8 cellular contexts compared by ENCODE assay signal in genomic region chr1:243917863-243918565, GRCh38.
DNase-seq lines count a peak whose midpoint lies in the region; ATAC-seq and TF ChIP-seq lines count a peak whose summit lies in the region.

No MANE protein-coding gene starts in this region.

- DNase-seq in activated CD8-positive, alpha-beta memory T cell treated with anti-CD3 and anti-CD28 coated beads, Interleukin-2, amount 10 ng/mL, durations not matched to agents 7 days and 5 days: no peak
- DNase-seq in activated CD8-positive, alpha-beta memory T cell treated with anti-CD3 and anti-CD28 coated beads, Interleukin-2, amount 50 U/mL, for 48 hours: no peak
- DNase-seq in body of pancreas: peak in 1 of 4 donors; percentile 12
- DNase-seq in left lobe of liver (ENCODE audit: low spot score): no peak
- DNase-seq in tibial artery: no peak
- DNase-seq in islet precursor cell: no peak
- DNase-seq in stimulated activated CD4-positive, alpha-beta T cell treated with anti-CD3 and anti-CD28 coated beads, Interleukin-4, amount 100 ng/mL, for 4 hours: no peak

- peak overlapping the region; percentile 68 for H3K4me3 Mint-ChIP-seq in activated CD8-positive, alpha-beta memory T cell treated with anti-CD3 and anti-CD28 coated beads, Interleukin-2, amount 10 ng/mL, durations not matched to agents 7 days and 5 days

- H3K27me3 ChIP-seq in body of pancreas: peaks cover 0 to 4% of the 10 kb centered on the region in 2 donors
- no peaks in the 10 kb centered on the region for H3K27me3 ChIP-seq in tibial artery

- intact Hi-C loops in body of pancreas (cut with DNase I): no loop called here
- intact Hi-C loops in tibial artery (cut with DNase I; ENCODE audit: low total_unique reads): loop anchor here (10.0 kb wide), 1 partner anchor 53 kb away; no protein-coding TSS in a partner anchor

- peaks cover 18% of the 10 kb centered on the region for H3K4me1 ChIP-seq in body of pancreas
- peaks cover 0 to 40% (median 10%) of the 10 kb centered on the region in 4 donors for H3K4me1 ChIP-seq in tibial artery

- H3K9me3 Mint-ChIP-seq in activated CD8-positive, alpha-beta memory T cell treated with anti-CD3 and anti-CD28 coated beads, Interleukin-2, amount 10 ng/mL, durations not matched to agents 7 days and 5 days (ENCODE audit: low read depth): no peaks in the 10 kb centered on the region

- H3K27ac Mint-ChIP-seq in activated CD8-positive, alpha-beta memory T cell treated with anti-CD3 and anti-CD28 coated beads, Interleukin-2, amount 10 ng/mL, durations not matched to agents 7 days and 5 days: no peak overlapping the region

- peak in 1 of 3 donors; percentile 2 for TF ChIP-seq POLR2A in body of pancreas (IDR thresholded peaks at IDR 0.05)

- H3K27ac ChIP-seq in body of pancreas (peak overlapping the region in 2 of 4 donors; percentile 0 to 23), tibial artery (peak overlapping the region; percentile 42 to 46)

- CTCF ChIA-PET in activated CD8-positive, alpha-beta memory T cell treated with anti-CD3 and anti-CD28 coated beads, Interleukin-2, amount 10 ng/mL, durations not matched to agents 7 days and 5 days (lab: Charles Lee): interaction anchor here (1.0 to 1.4 kb wide), 2 partner anchors 80 to 135 kb away, joined by 3 to 4 read pairs; no protein-coding TSS in a partner anchor

- H3K9me3 ChIP-seq in body of pancreas (no peaks in the 10 kb centered on the region), tibial artery (no peaks in the 10 kb centered on the region)

- peaks cover 64% of the 10 kb centered on the region for H3K27me3 Mint-ChIP-seq in activated CD8-positive, alpha-beta memory T cell treated with anti-CD3 and anti-CD28 coated beads, Interleukin-2, amount 10 ng/mL, durations not matched to agents 7 days and 5 days

- ATAC-seq in activated CD8-positive, alpha-beta memory T cell treated with anti-CD3 and anti-CD28 coated beads, Interleukin-2, amount 10 ng/mL, durations not matched to agents 7 days and 5 days: peak; percentile 32
- peak; percentile 59 for ATAC-seq in body of pancreas
- peak; percentile 62 for ATAC-seq in left lobe of liver
- ATAC-seq in HG03565 (IDR thresholded peaks at IDR 0.05; ENCODE audit: unreplicated experiment): no peak

- H3K36me3 ChIP-seq in body of pancreas (replicated peaks in 1 of 2; ENCODE audit: insufficient read depth in 1 of 2, low read depth in 2 of 2) (no peaks in the 10 kb centered on the region), tibial artery (no peaks in the 10 kb centered on the region)

- H3K4me3 ChIP-seq in body of pancreas: peak overlapping the region in 1 of 2 donors; percentile 4
- peak overlapping the region; percentile 52 to 59 for H3K4me3 ChIP-seq in tibial artery

- 17 to 18% methylated on average over 10 of the region's 10 CpGs for WGBS in body of pancreas, 2 donors

- no peaks in the 10 kb centered on the region for H3K36me3 Mint-ChIP-seq in activated CD8-positive, alpha-beta memory T cell treated with anti-CD3 and anti-CD28 coated beads, Interleukin-2, amount 10 ng/mL, durations not matched to agents 7 days and 5 days

- H3K4me1 Mint-ChIP-seq in activated CD8-positive, alpha-beta memory T cell treated with anti-CD3 and anti-CD28 coated beads, Interleukin-2, amount 10 ng/mL, durations not matched to agents 7 days and 5 days: peaks cover 13% of the 10 kb centered on the region

- TF ChIP-seq CTCF in body of pancreas (IDR thresholded peaks at IDR 0.05): no peak
- TF ChIP-seq CTCF in tibial artery (IDR thresholded peaks at IDR 0.05): no peak
